1 cellular context compared by ENCODE assay signal in genomic region chr19:47313754-47314133, GRCh38.
TF ChIP-seq lines count a peak whose summit lies in the region.

No MANE protein-coding gene starts in this region.

TF ChIP-seq in HepG2, 621 proteins besides CTCF, POLR2A, EP300 and RAD21:
- TF ChIP-seq HMGXB3 (CRISPR knock-in tag; IDR thresholded peaks at IDR 0.05; ENCODE audit: borderline replicate concordance), result no peak
- no peak for TF ChIP-seq ZNF800 (CRISPR knock-in tag; IDR thresholded peaks at IDR 0.05)
- TF ChIP-seq ZNF12 (CRISPR knock-in tag; IDR thresholded peaks at IDR 0.05), result peak; percentile 63
- TF ChIP-seq ZNF747 (CRISPR knock-in tag; IDR thresholded peaks at IDR 0.05; ENCODE audit: borderline replicate concordance), result 0 out of 2 replicates have a peak, but pooled peaks have one; percentile 3
- no peak for TF ChIP-seq NFKB2 (CRISPR knock-in tag; IDR thresholded peaks at IDR 0.05; ENCODE audit: borderline replicate concordance)
- TF ChIP-seq ASH2L (IDR thresholded peaks at IDR 0.05; ENCODE audit: insufficient read length, low read depth, low read length), result peak; percentile 2
- TF ChIP-seq SNAPC4 (CRISPR knock-in tag; IDR thresholded peaks at IDR 0.05), result no peak
- 0 out of 2 replicates have a peak, but pooled peaks have one; percentile 16 for TF ChIP-seq ZNF564 (CRISPR knock-in tag; IDR thresholded peaks at IDR 0.05)
- TF ChIP-seq ZNF513 (CRISPR knock-in tag; conservative IDR thresholded peaks at IDR 0.05), result no peak
- TF ChIP-seq GTF3A (CRISPR knock-in tag; conservative IDR thresholded peaks at IDR 0.05), result no peak
- 0 out of 2 replicates have a peak, but pooled peaks have one; percentile 35 for TF ChIP-seq ZBTB38 (CRISPR knock-in tag; IDR thresholded peaks at IDR 0.05)
- TF ChIP-seq ZNF7 (CRISPR knock-in tag; IDR thresholded peaks at IDR 0.05), result no peak
- no peak for TF ChIP-seq ZNF749 (CRISPR knock-in tag; IDR thresholded peaks at IDR 0.05; ENCODE audit: borderline replicate concordance)
- TF ChIP-seq POGZ (CRISPR knock-in tag; IDR thresholded peaks at IDR 0.05), result no peak
- no peak for TF ChIP-seq ELF4 (CRISPR knock-in tag; IDR thresholded peaks at IDR 0.05; ENCODE audit: borderline replicate concordance)
